In genomic region chr13:98851276-98851675, GRCh38 we compare ENCODE assay signal across 33 cellular contexts.
"Had no signal": no experiment of that assay in that cellular context is flagged by ENCODE, and none has a peak within 500 bp of the region (broad histone marks: within the 10 kb centered on the region; RNA-seq: fewer than 3 reads in every experiment).

No MANE protein-coding gene starts in this region.

- H3K4me3 ChIP-seq: ascending aorta, cardiac muscle cell had no signal

- H3K9me3 Mint-ChIP-seq: activated B cell treated with CpG ODN at 0.5 μM for 24 hours; activated CD4-positive, alpha-beta memory T cell treated with anti-CD3 and anti-CD28 coated beads, Interleukin-2, amount 10 ng/mL, durations not matched to agents 7 days and 5 days; activated CD4-positive, alpha-beta T cell treated with anti-CD3 and anti-CD28 coated beads, Interleukin-2, amount 10 ng/mL, durations not matched to agents 7 days and 5 days; activated naive CD4-positive, alpha-beta T cell treated with anti-CD3 and anti-CD28 coated beads for 36 hours; activated naive CD8-positive, alpha-beta T cell treated with anti-CD3 and anti-CD28 coated beads, Interleukin-2, amount 10 ng/mL, durations not matched to agents 7 days and 5 days; activated naive CD8-positive, alpha-beta T cell treated with anti-CD3 and anti-CD28 coated beads, Interleukin-2, amount 50 U/mL, for 24 hours; activated T-cell treated with anti-CD3 and anti-CD28 coated beads, Interleukin-2, amount 50 U/mL, for 24 hours; activated T-helper 2 cell treated with anti-CD3 and anti-CD28 coated beads, Interferon-gamma antibody, Interleukin-2, Interleukin-4, amounts not matched to agents 10 μg/mL and 5 μg/mL and 100 μg/mL, durations not matched to agents 14 hours and 24 hours and 36 hours; central memory CD8-positive, alpha-beta T cell; T-cell; T-helper 2 cell treated with Interferon-gamma antibody and Interleukin-4, amounts not matched to agents 5 μg/mL and 100 μg/mL, for 36 hours had no signal

- ATAC-seq: activated CD4-positive, alpha-beta T cell treated with anti-CD3 and anti-CD28 coated beads for 36 hours; activated CD8-positive, alpha-beta memory T cell treated with anti-CD3 and anti-CD28 coated beads, Interleukin-2, amount 10 ng/mL, durations not matched to agents 7 days and 5 days; activated CD8-positive, alpha-beta T cell treated with anti-CD3 and anti-CD28 coated beads, Interleukin-2, amount 10 ng/mL, durations not matched to agents 7 days and 5 days; activated naive CD8-positive, alpha-beta T cell treated with anti-CD3 and anti-CD28 coated beads, Interleukin-2, amount 50 U/mL, for 24 hours; T-cell had no signal

- H3K27me3 Mint-ChIP-seq: activated B cell treated with CpG ODN at 0.5 μM for 24 hours; activated CD4-positive, alpha-beta memory T cell treated with anti-CD3 and anti-CD28 coated beads, Interleukin-2, amount 10 ng/mL, durations not matched to agents 7 days and 5 days; activated CD4-positive, alpha-beta T cell treated with anti-CD3 and anti-CD28 coated beads for 36 hours; activated CD4-positive, alpha-beta T cell treated with anti-CD3 and anti-CD28 coated beads, Interleukin-2, amount 10 ng/mL, durations not matched to agents 7 days and 5 days; activated CD8-positive, alpha-beta memory T cell treated with anti-CD3 and anti-CD28 coated beads, Interleukin-2, amount 10 ng/mL, durations not matched to agents 7 days and 5 days; activated naive CD8-positive, alpha-beta T cell; activated naive CD8-positive, alpha-beta T cell treated with anti-CD3 and anti-CD28 coated beads, Interleukin-2, amount 10 ng/mL, durations not matched to agents 7 days and 5 days; activated naive CD8-positive, alpha-beta T cell treated with anti-CD3 and anti-CD28 coated beads, Interleukin-2, amount 50 U/mL, for 24 hours; activated T-cell treated with anti-CD3 and anti-CD28 coated beads, Interleukin-2, amount 50 U/mL, for 24 hours; central memory CD8-positive, alpha-beta T cell; T-cell had no signal

- H3K4me3 Mint-ChIP-seq: activated B cell treated with CpG ODN at 0.5 μM for 24 hours; activated CD4-positive, alpha-beta memory T cell treated with anti-CD3 and anti-CD28 coated beads, Interleukin-2, amount 10 ng/mL, durations not matched to agents 7 days and 5 days; activated CD4-positive, alpha-beta T cell treated with anti-CD3 and anti-CD28 coated beads for 36 hours; activated CD4-positive, alpha-beta T cell treated with anti-CD3 and anti-CD28 coated beads, Interleukin-2, amount 10 ng/mL, durations not matched to agents 7 days and 5 days; activated CD8-positive, alpha-beta memory T cell treated with anti-CD3 and anti-CD28 coated beads, Interleukin-2, amount 10 ng/mL, durations not matched to agents 7 days and 5 days; activated CD8-positive, alpha-beta T cell treated with anti-CD3 and anti-CD28 coated beads, Interleukin-2, amount 10 ng/mL, durations not matched to agents 7 days and 5 days; activated naive CD4-positive, alpha-beta T cell treated with anti-CD3 and anti-CD28 coated beads for 36 hours; activated naive CD8-positive, alpha-beta T cell; activated naive CD8-positive, alpha-beta T cell treated with anti-CD3 and anti-CD28 coated beads, Interleukin-2, amount 10 ng/mL, durations not matched to agents 7 days and 5 days; activated naive CD8-positive, alpha-beta T cell treated with anti-CD3 and anti-CD28 coated beads, Interleukin-2, amount 50 U/mL, for 24 hours; activated T-cell treated with anti-CD3 and anti-CD28 coated beads, Interleukin-2, amount 50 U/mL, for 24 hours; brain; central memory CD8-positive, alpha-beta T cell; T-cell; T-helper 2 cell treated with Interferon-gamma antibody and Interleukin-4, amounts not matched to agents 5 μg/mL and 100 μg/mL, for 36 hours had no signal

- H3K4me1 Mint-ChIP-seq: activated B cell treated with CpG ODN at 0.5 μM for 24 hours; central memory CD8-positive, alpha-beta T cell; T-cell had no signal

- DNase-seq: activated B cell treated with CpG ODN at 0.5 μM for 24 hours; activated CD4-positive, alpha-beta memory T cell treated with anti-CD3 and anti-CD28 coated beads, Interleukin-2, amount 10 ng/mL, durations not matched to agents 7 days and 5 days; activated CD4-positive, alpha-beta T cell treated with anti-CD3 and anti-CD28 coated beads for 36 hours; activated CD4-positive, alpha-beta T cell treated with anti-CD3 and anti-CD28 coated beads for 48 hours; activated CD4-positive, alpha-beta T cell treated with anti-CD3 and anti-CD28 coated beads, Interleukin-2, amount 10 ng/mL, durations not matched to agents 7 days and 5 days; activated CD4-positive, alpha-beta T cell treated with anti-CD3 and anti-CD28 coated beads, Interleukin-2, amount 50 U/mL, for 48 hours; activated CD4-positive, CD25-positive, alpha-beta regulatory T cell treated with anti-CD3 and anti-CD28 coated beads, Interleukin-2, amount 50 U/mL, for 72 hours; activated CD8-positive, alpha-beta memory T cell treated with anti-CD3 and anti-CD28 coated beads for 24 hours; activated CD8-positive, alpha-beta memory T cell treated with anti-CD3 and anti-CD28 coated beads, Interleukin-2, amount 10 ng/mL, durations not matched to agents 7 days and 5 days; activated CD8-positive, alpha-beta memory T cell treated with anti-CD3 and anti-CD28 coated beads, Interleukin-2, amount 50 U/mL, for 48 hours; activated CD8-positive, alpha-beta T cell treated with anti-CD3 and anti-CD28 coated beads, Interleukin-2, amount 10 ng/mL, durations not matched to agents 7 days and 5 days; activated effector memory CD4-positive, alpha-beta T cell treated with Interleukin-2 at 50 U/mL for 16 hours; activated gamma-delta T cell; activated naive CD4-positive, alpha-beta T cell treated with anti-CD3 and anti-CD28 coated beads for 36 hours; activated naive CD4-positive, alpha-beta T cell treated with anti-CD3 and anti-CD28 coated beads, Interleukin-2, amount 50 U/mL, for 16 hours; activated naive CD8-positive, alpha-beta T cell treated with anti-CD3 and anti-CD28 coated beads, Interleukin-2, amount 10 ng/mL, durations not matched to agents 7 days and 5 days; activated naive CD8-positive, alpha-beta T cell treated with anti-CD3 and anti-CD28 coated beads, Interleukin-2, amount 50 U/mL, for 24 hours; activated T-cell treated with anti-CD3 and anti-CD28 coated beads, Interleukin-2, amount 50 U/mL, for 24 hours; activated T-cell treated with anti-CD3 and anti-CD28 coated beads, Interleukin-2, amount 50 U/mL, for 48 hours; amygdala; anterior cingulate cortex; caudate nucleus; cerebellar nuclear complex; T-cell; T-helper 2 cell; T-helper 9 cell had no signal

- H3K27me3 ChIP-seq: ascending aorta, cardiac muscle cell had no signal

- H3K27ac Mint-ChIP-seq: activated B cell treated with CpG ODN at 0.5 μM for 24 hours; activated CD4-positive, alpha-beta memory T cell treated with anti-CD3 and anti-CD28 coated beads, Interleukin-2, amount 10 ng/mL, durations not matched to agents 7 days and 5 days; activated CD4-positive, alpha-beta T cell treated with anti-CD3 and anti-CD28 coated beads for 36 hours; activated CD4-positive, alpha-beta T cell treated with anti-CD3 and anti-CD28 coated beads, Interleukin-2, amount 10 ng/mL, durations not matched to agents 7 days and 5 days; activated CD8-positive, alpha-beta memory T cell treated with anti-CD3 and anti-CD28 coated beads, Interleukin-2, amount 10 ng/mL, durations not matched to agents 7 days and 5 days; activated CD8-positive, alpha-beta T cell treated with anti-CD3 and anti-CD28 coated beads, Interleukin-2, amount 10 ng/mL, durations not matched to agents 7 days and 5 days; activated naive CD4-positive, alpha-beta T cell treated with anti-CD3 and anti-CD28 coated beads for 36 hours; activated naive CD8-positive, alpha-beta T cell; activated naive CD8-positive, alpha-beta T cell treated with anti-CD3 and anti-CD28 coated beads, Interleukin-2, amount 10 ng/mL, durations not matched to agents 7 days and 5 days; activated naive CD8-positive, alpha-beta T cell treated with anti-CD3 and anti-CD28 coated beads, Interleukin-2, amount 50 U/mL, for 24 hours; activated T-cell treated with anti-CD3 and anti-CD28 coated beads, Interleukin-2, amount 50 U/mL, for 24 hours; activated T-helper 2 cell treated with anti-CD3 and anti-CD28 coated beads, Interferon-gamma antibody, Interleukin-2, Interleukin-4, amounts not matched to agents 10 μg/mL and 5 μg/mL and 100 μg/mL, durations not matched to agents 14 hours and 24 hours and 36 hours; brain; T-helper 2 cell treated with Interferon-gamma antibody and Interleukin-4, amounts not matched to agents 5 μg/mL and 100 μg/mL, for 36 hours had no signal

- H3K9me3 ChIP-seq: ascending aorta had no signal
